In the genomic region with DNA sequence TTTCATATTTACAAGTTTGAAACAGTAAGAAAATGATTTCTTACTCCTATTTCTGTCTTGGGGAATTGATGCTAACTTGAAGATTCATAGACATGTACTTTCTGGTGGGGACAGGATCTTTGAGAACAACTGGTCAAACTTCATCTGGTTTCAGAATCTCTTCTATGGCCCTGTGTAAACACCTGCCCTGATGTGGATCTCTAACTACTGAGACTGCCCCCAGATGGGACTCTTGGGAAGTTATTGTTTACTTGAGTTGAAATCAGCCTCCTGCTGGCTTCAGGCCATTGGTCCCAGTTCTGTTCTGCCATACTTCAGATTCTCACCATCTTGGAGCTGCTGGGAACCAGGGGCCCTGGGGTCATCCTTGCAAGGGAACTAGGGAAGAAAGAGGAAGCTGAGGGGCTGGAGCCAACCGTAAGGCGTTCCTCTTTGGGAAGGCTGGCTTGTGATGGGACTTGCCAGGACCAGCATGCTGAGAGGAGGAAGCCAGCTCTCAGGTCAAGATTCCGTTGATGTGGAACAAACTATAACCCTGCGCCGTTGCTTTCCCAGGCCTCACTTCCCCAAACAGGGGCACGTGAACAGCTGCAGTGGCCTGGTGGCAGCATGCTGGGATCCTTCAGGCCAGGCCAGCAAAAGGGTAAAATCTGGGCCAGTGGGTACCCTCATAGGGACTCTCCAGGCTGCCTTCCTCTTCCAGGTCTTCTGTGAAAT, we compare ENCODE assay signal across 14 cellular contexts.
A peak's percentile ranks its signal among the peaks of the same experiment; 100 is the strongest.
DNase-seq lines count a peak whose midpoint lies in the region; ATAC-seq and TF ChIP-seq lines count a peak whose summit lies in the region.
"Had no signal": no experiment of that assay in that cellular context is flagged by ENCODE, and none has a peak within 500 bp of the region (broad histone marks: within the 10 kb centered on the region; RNA-seq: fewer than 3 reads in every experiment).

No MANE protein-coding gene starts in this region.

- CTCF ChIA-PET in mammary epithelial cell (lab: Charles Lee; ENCODE audit: low non-redundant PET) = no interaction called here

- H3K4me1 Mint-ChIP-seq in stimulated activated memory B cell treated with anti-CD40 and anti-IgM and Interleukin-4, amounts not matched to agents 10 μg/mL and 1 μg/mL and 100 μg/mL, for 72 hours = peaks cover 89% of the 10 kb centered on the region
- H3K4me1 Mint-ChIP-seq: GM23338 had no signal

- in situ Hi-C loops in mammary epithelial cell (cut with MboI; ENCODE audit: low sequenced_read_pairs in 2 of 2) = no loop called here

- H3K9ac ChIP-seq in MM.1S (ENCODE audit: low read length) (no peak overlapping the region), mammary epithelial cell (ENCODE audit: insufficient read depth, low read length) (no peak overlapping the region)

- ATAC-seq in GM19438 (IDR thresholded peaks at IDR 0.05; ENCODE audit: low read depth, unreplicated experiment) = peak; percentile 52
- ATAC-seq in stimulated activated memory B cell treated with anti-CD40 and anti-IgM and Interleukin-4, amounts not matched to agents 10 μg/mL and 1 μg/mL and 100 μg/mL, for 72 hours = peak; percentile 42
- ATAC-seq: GM23338; SK-N-SH treated with all-trans-retinoic acid at 6 μM for 48 hours; stimulated activated naive CD8-positive, alpha-beta T cell treated with anti-CD3 and anti-CD28 coated beads, Interleukin-15, amount 100 ng/mL, for 72 hours had no signal

- no peaks in the 10 kb centered on the region for H3K27me3 Mint-ChIP-seq in stimulated activated memory B cell treated with anti-CD40 and anti-IgM and Interleukin-4, amounts not matched to agents 10 μg/mL and 1 μg/mL and 100 μg/mL, for 72 hours
- H3K27me3 Mint-ChIP-seq: activated naive CD4-positive, alpha-beta T cell treated with anti-CD3 and anti-CD28 coated beads, Interleukin-2, amount 50 U/mL, for 24 hours; stimulated activated naive CD8-positive, alpha-beta T cell treated with anti-CD3 and anti-CD28 coated beads, Interleukin-15, amount 100 ng/mL, for 72 hours had no signal

- TF ChIP-seq CTCF in MM.1S (IDR thresholded peaks at IDR 0.05; ENCODE audit: low read length) = no peak
- no peak for TF ChIP-seq CTCF in mammary epithelial cell (conservative IDR thresholded peaks at IDR 0.05 in 1 of 2, IDR thresholded peaks at IDR 0.05 in 1 of 2; ENCODE audit: extremely low read depth in 1 of 2, insufficient read depth in 1 of 2, low read depth in 1 of 2, low read length in 2 of 2)

- no peaks in the 10 kb centered on the region for H3K4me1 ChIP-seq in MM.1S (ENCODE audit: low read length)
- no peaks in the 10 kb centered on the region for H3K4me1 ChIP-seq in mammary epithelial cell (ENCODE audit: insufficient read depth, low read length)
- H3K4me1 ChIP-seq: colonic mucosa had no signal

- intact Hi-C loops in head of caudate nucleus (cut with DNase I) = no loop called here
- intact Hi-C loops in mammary epithelial cell (cut with micrococcal nuclease) = no loop called here

- H4K20me1 ChIP-seq in MM.1S (ENCODE audit: insufficient read depth, low read length) (no peaks in the 10 kb centered on the region), mammary epithelial cell (ENCODE audit: insufficient read depth, low read length) (no peaks in the 10 kb centered on the region)

- H3K36me3 ChIP-seq in MM.1S (replicated peaks; ENCODE audit: insufficient read depth, low read length) = no peaks in the 10 kb centered on the region
- H3K36me3 ChIP-seq in mammary epithelial cell (ENCODE audit: insufficient read depth, low read length) = no peaks in the 10 kb centered on the region
- H3K36me3 ChIP-seq: colonic mucosa had no signal

- peak; percentile 12 for DNase-seq in MM.1S
- peak in 27 of 42 donors; percentile 6 to 61 (median 33) for DNase-seq in head of caudate nucleus
- DNase-seq in mammary epithelial cell = no peak
- no peak for DNase-seq in midbrain (lab: John Stamatoyannopoulos, UW)
- DNase-seq in DMS153 (lab: John Stamatoyannopoulos, UW) = no peak
- DNase-seq: activated CD4-positive, alpha-beta T cell treated with anti-CD3 and anti-CD28 coated beads, Interleukin-2, amount 50 U/mL, for 4 hours; colonic mucosa; NCI-H510A; stimulated activated naive CD8-positive, alpha-beta T cell treated with anti-CD3 and anti-CD28 coated beads, Interleukin-15, amount 100 ng/mL, for 72 hours had no signal

- no peaks in the 10 kb centered on the region for H3F3A ChIP-seq in MM.1S (ENCODE audit: insufficient read depth, low read length)

- no peak overlapping the region for H3K27ac ChIP-seq in MM.1S (ENCODE audit: low read length)
- no peak overlapping the region for H3K27ac ChIP-seq in mammary epithelial cell (ENCODE audit: insufficient read depth, low read depth, low read length)
- H3K27ac ChIP-seq: colonic mucosa had no signal

- H3K9me3 ChIP-seq in MM.1S (replicated peaks; ENCODE audit: insufficient read depth, low read length) = no peaks in the 10 kb centered on the region
- no peaks in the 10 kb centered on the region for H3K9me3 ChIP-seq in mammary epithelial cell (replicated peaks; ENCODE audit: insufficient read depth, low read length)
- H3K9me3 ChIP-seq: colonic mucosa had no signal

- H2AFZ ChIP-seq in MM.1S (ENCODE audit: low read length) (no peak overlapping the region), mammary epithelial cell (ENCODE audit: low read depth, low read length) (no peak overlapping the region)
- H2AFZ ChIP-seq: GM23338 had no signal

- H3K36me3 Mint-ChIP-seq in stimulated activated memory B cell treated with anti-CD40 and anti-IgM and Interleukin-4, amounts not matched to agents 10 μg/mL and 1 μg/mL and 100 μg/mL, for 72 hours = no peaks in the 10 kb centered on the region
- H3K36me3 Mint-ChIP-seq: activated naive CD4-positive, alpha-beta T cell treated with anti-CD3 and anti-CD28 coated beads, Interleukin-2, amount 50 U/mL, for 24 hours had no signal

- dilution Hi-C loops in mammary epithelial cell (cut with HindIII; ENCODE audit: low sequenced_read_pairs) = no loop called here

- no TSS peak for BruUV-seq in mammary epithelial cell (replicated peaks; lab: Mats Ljungman, UMichigan)

- H3K79me2 ChIP-seq in MM.1S (ENCODE audit: low read length) (no peaks in the 10 kb centered on the region), mammary epithelial cell (ENCODE audit: insufficient read depth, low read length) (no peaks in the 10 kb centered on the region)

- H3K4me3 Mint-ChIP-seq in stimulated activated memory B cell treated with anti-CD40 and anti-IgM and Interleukin-4, amounts not matched to agents 10 μg/mL and 1 μg/mL and 100 μg/mL, for 72 hours = no peak overlapping the region
- H3K4me3 Mint-ChIP-seq: activated naive CD4-positive, alpha-beta T cell treated with anti-CD3 and anti-CD28 coated beads, Interleukin-2, amount 50 U/mL, for 24 hours; GM23338; stimulated activated naive CD8-positive, alpha-beta T cell treated with anti-CD3 and anti-CD28 coated beads, Interleukin-15, amount 100 ng/mL, for 72 hours had no signal

- H3K9me2 ChIP-seq in MM.1S (replicated peaks; ENCODE audit: insufficient read depth, low read length) = no peaks in the 10 kb centered on the region

- H3K4me2 ChIP-seq in MM.1S (ENCODE audit: low read depth, low read length) (no peak overlapping the region), mammary epithelial cell (ENCODE audit: insufficient read depth, low read depth, low read length) (no peak overlapping the region)
- H3K4me2 ChIP-seq: GM23338 had no signal

- no peaks in the 10 kb centered on the region for H3K9me3 Mint-ChIP-seq in stimulated activated memory B cell treated with anti-CD40 and anti-IgM and Interleukin-4, amounts not matched to agents 10 μg/mL and 1 μg/mL and 100 μg/mL, for 72 hours
- H3K9me3 Mint-ChIP-seq: activated naive CD4-positive, alpha-beta T cell treated with anti-CD3 and anti-CD28 coated beads, Interleukin-2, amount 50 U/mL, for 24 hours; GM23338; stimulated activated naive CD8-positive, alpha-beta T cell treated with anti-CD3 and anti-CD28 coated beads, Interleukin-15, amount 100 ng/mL, for 72 hours had no signal

- H3K27me3 ChIP-seq in MM.1S (replicated peaks; ENCODE audit: insufficient read depth, low read length) (no peaks in the 10 kb centered on the region), mammary epithelial cell (ENCODE audit: insufficient read depth, low read length) (no peaks in the 10 kb centered on the region)
- H3K27me3 ChIP-seq: colonic mucosa had no signal

- peak overlapping the region; percentile 90 for H3K27ac Mint-ChIP-seq in stimulated activated memory B cell treated with anti-CD40 and anti-IgM and Interleukin-4, amounts not matched to agents 10 μg/mL and 1 μg/mL and 100 μg/mL, for 72 hours
- H3K27ac Mint-ChIP-seq: activated naive CD4-positive, alpha-beta T cell treated with anti-CD3 and anti-CD28 coated beads, Interleukin-2, amount 50 U/mL, for 24 hours; GM23338 had no signal

- H3K4me3 ChIP-seq in MM.1S (ENCODE audit: low read length) (no peak overlapping the region), mammary epithelial cell (replicated peaks in 1 of 3; ENCODE audit: insufficient read depth in 1 of 3, low read depth in 2 of 3, low read length in 3 of 3) (no peak overlapping the region)
- H3K4me3 ChIP-seq: colonic mucosa, GM23338 had no signal

- 74% methylated on average over 6 of the region's 6 CpGs for WGBS in mammary epithelial cell (ENCODE audit: low coverage, missing lambda C conversion rate)

Comparison
In these comparisons a context has a peak if more than half of its experiments do, and no peak if none do; other contexts are left out.
1. DNase-seq: peak in MM.1S (single experiment) and head of caudate nucleus (27 of 42); none in mammary epithelial cell (single experiment), midbrain (single experiment) and DMS153 (single experiment).